In genomic region chr12:7178481-7178880, GRCh38 we compare ENCODE assay signal across 39 cellular contexts. TPM values are rescaled to one million over a fixed set of nuclear protein-coding genes. Genes with fewer than 3 reads are reported as not detected.
"Had no signal": no experiment of that assay in that cellular context is flagged by ENCODE, and none has a peak within 500 bp of the region (broad histone marks: within the 10 kb centered on the region; RNA-seq: fewer than 3 reads in every experiment).

No MANE protein-coding gene starts in this region.

- H3K27me3 ChIP-seq: MG63 had no signal

- DNase-seq: Karpas-422, Kasumi-1, KBM-7, KG1, MG63, MM.1S, MV-4-11, NCI-H1048, NCI-H1092, NCI-H1092 treated with DMSO at 0.1 percent for 48 hours, NCI-H1105, NCI-H1105 treated with DMSO at 0.1 percent for 48 hours, NCI-H1417, NCI-H1417 treated with DMSO at 0.1 percent for 48 hours, NCI-H1436, NCI-H1436 treated with DMSO at 0.1 percent for 48 hours, NCI-H146, NCI-H1694, NCI-H1694 treated with DMSO at 0.1 percent for 48 hours, NCI-H187, NCI-H187 treated with DMSO at 0.1 percent for 48 hours, NCI-H1930, NCI-H2029, NCI-H2029 treated with DMSO at 0.1 percent for 48 hours, NCI-H2081, NCI-H2081 treated with DMSO at 0.1 percent for 48 hours, NCI-H2107, NCI-H2171, NCI-H2171 treated with DMSO at 0.1 percent for 48 hours, NCI-H2227 treated with DMSO at 0.1 percent for 48 hours, NCI-H226, NCI-H345, NCI-H446, NCI-H446 treated with DMSO at 0.1 percent for 48 hours had no signal

- H3K36me3 ChIP-seq: MG63 had no signal

- H3K4me3 ChIP-seq: MG63 had no signal

- H3K27ac ChIP-seq: KMS-11 had no signal

RNA-seq across cellular contexts. Expression of gene RBP5, which starts 49.8 kb away (rescaled TPM):
- total RNA-seq: LHCN-M2, M059J, MCF 10A, NCI-H460 had no signal
